In the genomic region with DNA sequence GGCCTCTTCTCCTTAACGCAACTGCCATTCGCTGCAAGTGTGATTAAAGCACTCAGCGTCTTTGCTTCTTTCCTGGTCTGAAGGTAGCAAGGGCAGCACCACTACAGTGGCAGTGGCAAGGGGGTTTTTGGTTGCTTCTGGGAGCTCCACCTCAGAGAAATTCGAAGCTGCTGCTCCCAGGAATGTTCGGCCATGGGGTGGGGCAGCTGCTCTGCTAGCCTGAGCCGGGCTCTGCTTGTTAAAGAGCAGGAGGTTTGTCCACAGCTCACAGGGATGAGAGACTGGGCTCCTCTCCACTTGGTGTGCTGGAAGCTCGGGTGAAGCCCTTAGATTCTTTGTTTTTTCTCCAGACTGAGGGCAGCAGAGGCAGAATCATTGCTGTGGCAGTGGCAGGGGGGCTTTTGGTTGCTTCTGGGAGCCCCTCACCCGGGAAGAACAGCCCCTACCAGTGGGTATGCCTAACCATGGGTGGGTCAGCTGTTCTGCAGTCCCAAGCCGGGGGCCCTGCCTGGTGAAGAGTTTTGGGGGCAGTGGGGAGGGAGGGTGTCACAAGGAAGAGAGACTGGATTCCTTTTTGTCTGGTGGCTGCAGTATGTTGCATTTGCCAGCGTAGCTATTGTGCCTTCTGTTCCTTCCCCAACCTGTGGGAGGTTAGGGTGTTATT, we compare ENCODE assay signal across 13 cellular contexts.
DNase-seq lines count a peak whose midpoint lies in the region; ATAC-seq, FAIRE-seq and TF ChIP-seq lines count a peak whose summit lies in the region.
"Had no signal": no experiment of that assay in that cellular context is flagged by ENCODE, and none has a peak within 500 bp of the region (broad histone marks: within the 10 kb centered on the region; RNA-seq: fewer than 3 reads in every experiment).

No MANE protein-coding gene starts in this region.

- intact Hi-C loops in heart left ventricle (cut with DNase I), result loop anchor here in 7 of 10 donors (5.0 to 10.0 kb wide), 5 partner anchors 55 to 115 kb away; no protein-coding TSS in a partner anchor
- intact Hi-C loops in CD14-positive monocyte (cut with micrococcal nuclease), result no loop called here

- H3K9me3 Mint-ChIP-seq in WTC11, result peaks cover 7% of the 10 kb centered on the region
- H3K9me3 Mint-ChIP-seq in neural progenitor cell, result peaks cover 4% of the 10 kb centered on the region
- peaks cover 3 to 16% (median 13%) of the 10 kb centered on the region in 7 donors for H3K9me3 Mint-ChIP-seq in CD14-positive monocyte

- H4K20me1 ChIP-seq in neural progenitor cell (ENCODE audit: low read depth), result no peaks in the 10 kb centered on the region

- H3K9me3 ChIP-seq in heart left ventricle (peaks cover 0 to under 1% (median 0%) of the 10 kb centered on the region in 12 donors), neural progenitor cell (ENCODE audit: low read depth) (no peaks in the 10 kb centered on the region)

- WGBS in heart left ventricle, 4 donors, result 52 to 63% (median 59%) methylated on average over 10 of the region's 10 CpGs

- H3K4me3 Mint-ChIP-seq in WTC11, result no peak overlapping the region
- no peak overlapping the region for H3K4me3 Mint-ChIP-seq in neural progenitor cell
- no peak overlapping the region for H3K4me3 Mint-ChIP-seq in CD14-positive monocyte
- H3K4me3 Mint-ChIP-seq: T-helper 17 cell had no signal

- H3K27ac ChIP-seq in heart left ventricle (peak overlapping the region in 9 of 12 donors; percentile 16 to 52 (median 38)), neural progenitor cell (no peak overlapping the region)

- DNase-seq in Ammon's horn (ENCODE audit: low spot score) (peak; percentile 6), WTC11 (ENCODE audit: low spot score) (peak; percentile 47), heart left ventricle (peak in 4 of 5 donors; percentile 44 to 71 (median 54)), neural progenitor cell (ENCODE audit: low spot score) (peak; percentile 64), SIG-M5 (lab: John Stamatoyannopoulos, UW) (no peak), GM12892 (ENCODE audit: insufficient read length) (no peak), CD14-positive monocyte (ENCODE audit: low spot score) (no peak)
- DNase-seq in activated CD4-positive, alpha-beta T cell treated with anti-CD3 and anti-CD28 coated beads for 1 hour, result no peak
- DNase-seq: effector memory CD4-positive, alpha-beta T cell; NCI-H1092; occipital lobe; T-helper 17 cell had no signal

- no peaks in the 10 kb centered on the region for H3K79me2 ChIP-seq in neural progenitor cell (ENCODE audit: low read depth)

- no peaks in the 10 kb centered on the region for H3F3A ChIP-seq in neural progenitor cell (ENCODE audit: low read depth)

- H3K27me3 ChIP-seq in heart left ventricle (no peaks in the 10 kb centered on the region), neural progenitor cell (no peaks in the 10 kb centered on the region)

- POLR2A ChIA-PET in WTC11 (lab: Charles Lee), result no interaction called here

- TF ChIP-seq CTCF in WTC11 (IDR thresholded peaks at IDR 0.05) (no peak), heart left ventricle (IDR thresholded peaks at IDR 0.05) (peak in 7 of 12 donors; percentile 9 to 56 (median 19)), neural progenitor cell (IDR thresholded peaks at IDR 0.05) (no peak), CD14-positive monocyte (IDR thresholded peaks at IDR 0.05) (no peak)

- no peak overlapping the region for H3K4me2 ChIP-seq in neural progenitor cell

- ATAC-seq in WTC11 (peak; percentile 75), heart left ventricle (peak; percentile 84 to 92 (median 88))
- ATAC-seq: T-helper 17 cell had no signal

- peaks cover 0 to 16% (median 9%) of the 10 kb centered on the region in 12 donors for H3K4me1 ChIP-seq in heart left ventricle
- peaks cover 13% of the 10 kb centered on the region for H3K4me1 ChIP-seq in neural progenitor cell

- no peak overlapping the region for H3K9ac ChIP-seq in neural progenitor cell

- peak overlapping the region; percentile 88 for H2AFZ ChIP-seq in neural progenitor cell (replicated peaks)

- H3K4me1 Mint-ChIP-seq in WTC11 (peaks cover 28% of the 10 kb centered on the region), neural progenitor cell (peaks cover 5% of the 10 kb centered on the region), CD14-positive monocyte (peaks cover 13% of the 10 kb centered on the region)
- H3K4me1 Mint-ChIP-seq: T-helper 17 cell had no signal

- no peak for TF ChIP-seq POLR2A in heart left ventricle (IDR thresholded peaks at IDR 0.05)
- TF ChIP-seq POLR2A in GM12892 (IDR thresholded peaks at IDR 0.05; ENCODE audit: low read depth, low read length), result no peak

- H3K36me3 ChIP-seq in heart left ventricle, result no peaks in the 10 kb centered on the region
- H3K36me3 ChIP-seq in neural progenitor cell, result no peaks in the 10 kb centered on the region

- H3K36me3 Mint-ChIP-seq in WTC11, result no peaks in the 10 kb centered on the region
- H3K36me3 Mint-ChIP-seq in neural progenitor cell, result peaks cover 1% of the 10 kb centered on the region
- H3K36me3 Mint-ChIP-seq in CD14-positive monocyte, result no peaks in the 10 kb centered on the region

- H3K27me3 Mint-ChIP-seq in WTC11 (ENCODE audit: low read depth) (no peaks in the 10 kb centered on the region), neural progenitor cell (ENCODE audit: insufficient read depth, low read depth) (peaks cover 2% of the 10 kb centered on the region), CD14-positive monocyte (ENCODE audit: low read depth in 3 of 3) (peaks cover 0 to 4% (median 3%) of the 10 kb centered on the region in 3 donors)
- H3K27me3 Mint-ChIP-seq: T-helper 17 cell had no signal

- CTCF ChIA-PET in WTC11 (lab: Charles Lee), result interaction anchor here (1.0 to 2.3 kb wide), 9 partner anchors 22 to 441 kb away, joined by 3 to 13 read pairs (median 5); no protein-coding TSS in a partner anchor

- H3K4me3 ChIP-seq in heart left ventricle (no peak overlapping the region), neural progenitor cell (no peak overlapping the region)

- no peak for FAIRE-seq in GM12892 (lab: Jason Lieb, UNC)
- FAIRE-seq: HTR-8/SVneo had no signal

- H3K27ac Mint-ChIP-seq in WTC11, result no peak overlapping the region
- no peak overlapping the region for H3K27ac Mint-ChIP-seq in neural progenitor cell
- peak overlapping the region in 1 of 7 donors; percentile 21 for H3K27ac Mint-ChIP-seq in CD14-positive monocyte
- H3K27ac Mint-ChIP-seq: T-helper 17 cell had no signal

TF ChIP-seq in WTC11, 78 proteins besides CTCF, POLR2A, EP300 and RAD21:
- TF ChIP-seq TCF7 (CRISPR knock-in tag; IDR thresholded peaks at IDR 0.05; ENCODE audit: low read depth) (no peak), ETV6 (CRISPR knock-in tag; IDR thresholded peaks at IDR 0.05) (no peak), FOXP1 (CRISPR knock-in tag; IDR thresholded peaks at IDR 0.05; ENCODE audit: borderline replicate concordance) (no peak), HMGA2 (CRISPR knock-in tag; IDR thresholded peaks at IDR 0.05) (no peak)
- TF ChIP-seq, protein P1, sequence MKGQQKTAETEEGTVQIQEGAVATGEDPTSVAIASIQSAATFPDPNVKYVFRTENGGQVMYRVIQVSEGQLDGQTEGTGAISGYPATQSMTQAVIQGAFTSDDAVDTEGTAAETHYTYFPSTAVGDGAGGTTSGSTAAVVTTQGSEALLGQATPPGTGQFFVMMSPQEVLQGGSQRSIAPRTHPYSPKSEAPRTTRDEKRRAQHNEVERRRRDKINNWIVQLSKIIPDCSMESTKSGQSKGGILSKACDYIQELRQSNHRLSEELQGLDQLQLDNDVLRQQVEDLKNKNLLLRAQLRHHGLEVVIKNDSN (CRISPR knock-in tag; IDR thresholded peaks at IDR 0.05), result no peak
- TF ChIP-seq, protein P2, sequence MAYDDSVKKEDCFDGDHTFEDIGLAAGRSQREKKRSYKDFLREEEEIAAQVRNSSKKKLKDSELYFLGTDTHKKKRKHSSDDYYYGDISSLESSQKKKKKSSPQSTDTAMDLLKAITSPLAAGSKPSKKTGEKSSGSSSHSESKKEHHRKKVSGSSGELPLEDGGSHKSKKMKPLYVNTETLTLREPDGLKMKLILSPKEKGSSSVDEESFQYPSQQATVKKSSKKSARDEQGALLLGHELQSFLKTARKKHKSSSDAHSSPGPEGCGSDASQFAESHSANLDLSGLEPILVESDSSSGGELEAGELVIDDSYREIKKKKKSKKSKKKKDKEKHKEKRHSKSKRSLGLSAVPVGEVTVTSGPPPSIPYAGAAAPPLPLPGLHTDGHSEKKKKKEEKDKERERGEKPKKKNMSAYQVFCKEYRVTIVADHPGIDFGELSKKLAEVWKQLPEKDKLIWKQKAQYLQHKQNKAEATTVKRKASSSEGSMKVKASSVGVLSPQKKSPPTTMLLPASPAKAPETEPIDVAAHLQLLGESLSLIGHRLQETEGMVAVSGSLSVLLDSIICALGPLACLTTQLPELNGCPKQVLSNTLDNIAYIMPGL (CRISPR knock-in tag; IDR thresholded peaks at IDR 0.05), result no peak
- TF ChIP-seq, protein P3, sequence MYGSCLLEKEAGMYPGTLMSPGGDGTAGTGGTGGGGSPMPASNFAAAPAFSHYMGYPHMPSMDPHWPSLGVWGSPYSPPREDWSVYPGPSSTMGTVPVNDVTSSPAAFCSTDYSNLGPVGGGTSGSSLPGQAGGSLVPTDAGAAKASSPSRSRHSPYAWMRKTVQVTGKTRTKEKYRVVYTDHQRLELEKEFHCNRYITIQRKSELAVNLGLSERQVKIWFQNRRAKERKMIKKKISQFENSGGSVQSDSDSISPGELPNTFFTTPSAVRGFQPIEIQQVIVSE (CRISPR knock-in tag; IDR thresholded peaks at IDR 0.05; ENCODE audit: borderline replicate concordance), result no peak

Comparison
In these comparisons a context has a peak if more than half of its experiments do, and no peak if none do; other contexts are left out.
1. DNase-seq: peak in Ammon's horn (single experiment), WTC11 (single experiment), heart left ventricle (4 of 5) and neural progenitor cell (single experiment); none in SIG-M5 (single experiment), activated CD4-positive, alpha-beta T cell treated with anti-CD3 and anti-CD28 coated beads for 1 hour (single experiment), GM12892 (single experiment) and CD14-positive monocyte (single experiment).
2. CTCF ChIP-seq: peak in heart left ventricle (7 of 12); none in WTC11 (single experiment), neural progenitor cell (single experiment) and CD14-positive monocyte (single experiment).
3. intact Hi-C loops: an anchor here in heart left ventricle (5.0 to 10.0 kb wide); none called in CD14-positive monocyte.